In genomic region chr10:119207713-119208552, GRCh38 we compare ENCODE assay signal across 1 cellular context.
TF ChIP-seq lines count a peak whose summit lies in the region.

No MANE protein-coding gene starts in this region.

TF ChIP-seq in HepG2, 621 proteins besides CTCF, POLR2A, EP300 and RAD21 (continued from another document and continues in another):
- TF ChIP-seq, protein P1, sequence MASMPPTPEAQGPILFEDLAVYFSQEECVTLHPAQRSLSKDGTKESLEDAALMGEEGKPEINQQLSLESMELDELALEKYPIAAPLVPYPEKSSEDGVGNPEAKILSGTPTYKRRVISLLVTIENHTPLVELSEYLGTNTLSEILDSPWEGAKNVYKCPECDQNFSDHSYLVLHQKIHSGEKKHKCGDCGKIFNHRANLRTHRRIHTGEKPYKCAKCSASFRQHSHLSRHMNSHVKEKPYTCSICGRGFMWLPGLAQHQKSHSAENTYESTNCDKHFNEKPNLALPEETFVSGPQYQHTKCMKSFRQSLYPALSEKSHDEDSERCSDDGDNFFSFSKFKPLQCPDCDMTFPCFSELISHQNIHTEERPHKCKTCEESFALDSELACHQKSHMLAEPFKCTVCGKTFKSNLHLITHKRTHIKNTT (CRISPR knock-in tag; IDR thresholded peaks at IDR 0.05) = no peak
- TF ChIP-seq PAWR (CRISPR knock-in tag; IDR thresholded peaks at IDR 0.05; ENCODE audit: borderline replicate concordance) = no peak
- TF ChIP-seq ZNF557 (CRISPR knock-in tag; IDR thresholded peaks at IDR 0.05) = no peak
- TF ChIP-seq KLF9 (CRISPR knock-in tag; IDR thresholded peaks at IDR 0.05; ENCODE audit: low read depth) = no peak
- TF ChIP-seq NBN (conservative IDR thresholded peaks at IDR 0.05) = no peak
- TF ChIP-seq, protein P2, sequence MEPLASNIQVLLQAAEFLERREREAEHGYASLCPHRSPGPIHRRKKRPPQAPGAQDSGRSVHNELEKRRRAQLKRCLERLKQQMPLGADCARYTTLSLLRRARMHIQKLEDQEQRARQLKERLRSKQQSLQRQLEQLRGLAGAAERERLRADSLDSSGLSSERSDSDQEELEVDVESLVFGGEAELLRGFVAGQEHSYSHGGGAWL (CRISPR knock-in tag; IDR thresholded peaks at IDR 0.05) = no peak
- TF ChIP-seq SIX4 (CRISPR knock-in tag; IDR thresholded peaks at IDR 0.05) = no peak
- no peak for TF ChIP-seq DR1 (CRISPR knock-in tag; IDR thresholded peaks at IDR 0.05)
- TF ChIP-seq RFX3 (CRISPR knock-in tag; IDR thresholded peaks at IDR 0.05) = no peak
- TF ChIP-seq FOSL1 (CRISPR knock-in tag; IDR thresholded peaks at IDR 0.05; ENCODE audit: borderline replicate concordance) = no peak
- 0 out of 2 replicates have a peak, but pooled peaks have one; percentile 33 for TF ChIP-seq ZNF235 (CRISPR knock-in tag; IDR thresholded peaks at IDR 0.05; ENCODE audit: borderline replicate concordance)
- no peak for TF ChIP-seq ZBTB37 (CRISPR knock-in tag; IDR thresholded peaks at IDR 0.05)
- TF ChIP-seq, protein P3, sequence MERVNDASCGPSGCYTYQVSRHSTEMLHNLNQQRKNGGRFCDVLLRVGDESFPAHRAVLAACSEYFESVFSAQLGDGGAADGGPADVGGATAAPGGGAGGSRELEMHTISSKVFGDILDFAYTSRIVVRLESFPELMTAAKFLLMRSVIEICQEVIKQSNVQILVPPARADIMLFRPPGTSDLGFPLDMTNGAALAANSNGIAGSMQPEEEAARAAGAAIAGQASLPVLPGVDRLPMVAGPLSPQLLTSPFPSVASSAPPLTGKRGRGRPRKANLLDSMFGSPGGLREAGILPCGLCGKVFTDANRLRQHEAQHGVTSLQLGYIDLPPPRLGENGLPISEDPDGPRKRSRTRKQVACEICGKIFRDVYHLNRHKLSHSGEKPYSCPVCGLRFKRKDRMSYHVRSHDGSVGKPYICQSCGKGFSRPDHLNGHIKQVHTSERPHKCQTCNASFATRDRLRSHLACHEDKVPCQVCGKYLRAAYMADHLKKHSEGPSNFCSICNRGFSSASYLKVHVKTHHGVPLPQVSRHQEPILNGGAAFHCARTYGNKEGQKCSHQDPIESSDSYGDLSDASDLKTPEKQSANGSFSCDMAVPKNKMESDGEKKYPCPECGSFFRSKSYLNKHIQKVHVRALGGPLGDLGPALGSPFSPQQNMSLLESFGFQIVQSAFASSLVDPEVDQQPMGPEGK (CRISPR knock-in tag; IDR thresholded peaks at IDR 0.05) = peak; percentile 27
- TF ChIP-seq, protein P4, sequence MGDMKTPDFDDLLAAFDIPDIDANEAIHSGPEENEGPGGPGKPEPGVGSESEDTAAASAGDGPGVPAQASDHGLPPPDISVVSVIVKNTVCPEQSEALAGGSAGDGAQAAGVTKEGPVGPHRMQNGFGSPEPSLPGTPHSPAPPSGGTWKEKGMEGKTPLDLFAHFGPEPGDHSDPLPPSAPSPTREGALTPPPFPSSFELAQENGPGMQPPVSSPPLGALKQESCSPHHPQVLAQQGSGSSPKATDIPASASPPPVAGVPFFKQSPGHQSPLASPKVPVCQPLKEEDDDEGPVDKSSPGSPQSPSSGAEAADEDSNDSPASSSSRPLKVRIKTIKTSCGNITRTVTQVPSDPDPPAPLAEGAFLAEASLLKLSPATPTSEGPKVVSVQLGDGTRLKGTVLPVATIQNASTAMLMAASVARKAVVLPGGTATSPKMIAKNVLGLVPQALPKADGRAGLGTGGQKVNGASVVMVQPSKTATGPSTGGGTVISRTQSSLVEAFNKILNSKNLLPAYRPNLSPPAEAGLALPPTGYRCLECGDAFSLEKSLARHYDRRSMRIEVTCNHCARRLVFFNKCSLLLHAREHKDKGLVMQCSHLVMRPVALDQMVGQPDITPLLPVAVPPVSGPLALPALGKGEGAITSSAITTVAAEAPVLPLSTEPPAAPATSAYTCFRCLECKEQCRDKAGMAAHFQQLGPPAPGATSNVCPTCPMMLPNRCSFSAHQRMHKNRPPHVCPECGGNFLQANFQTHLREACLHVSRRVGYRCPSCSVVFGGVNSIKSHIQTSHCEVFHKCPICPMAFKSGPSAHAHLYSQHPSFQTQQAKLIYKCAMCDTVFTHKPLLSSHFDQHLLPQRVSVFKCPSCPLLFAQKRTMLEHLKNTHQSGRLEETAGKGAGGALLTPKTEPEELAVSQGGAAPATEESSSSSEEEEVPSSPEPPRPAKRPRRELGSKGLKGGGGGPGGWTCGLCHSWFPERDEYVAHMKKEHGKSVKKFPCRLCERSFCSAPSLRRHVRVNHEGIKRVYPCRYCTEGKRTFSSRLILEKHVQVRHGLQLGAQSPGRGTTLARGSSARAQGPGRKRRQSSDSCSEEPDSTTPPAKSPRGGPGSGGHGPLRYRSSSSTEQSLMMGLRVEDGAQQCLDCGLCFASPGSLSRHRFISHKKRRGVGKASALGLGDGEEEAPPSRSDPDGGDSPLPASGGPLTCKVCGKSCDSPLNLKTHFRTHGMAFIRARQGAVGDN (CRISPR knock-in tag; IDR thresholded peaks at IDR 0.05) = peak; percentile 47
- TF ChIP-seq, protein P5, sequence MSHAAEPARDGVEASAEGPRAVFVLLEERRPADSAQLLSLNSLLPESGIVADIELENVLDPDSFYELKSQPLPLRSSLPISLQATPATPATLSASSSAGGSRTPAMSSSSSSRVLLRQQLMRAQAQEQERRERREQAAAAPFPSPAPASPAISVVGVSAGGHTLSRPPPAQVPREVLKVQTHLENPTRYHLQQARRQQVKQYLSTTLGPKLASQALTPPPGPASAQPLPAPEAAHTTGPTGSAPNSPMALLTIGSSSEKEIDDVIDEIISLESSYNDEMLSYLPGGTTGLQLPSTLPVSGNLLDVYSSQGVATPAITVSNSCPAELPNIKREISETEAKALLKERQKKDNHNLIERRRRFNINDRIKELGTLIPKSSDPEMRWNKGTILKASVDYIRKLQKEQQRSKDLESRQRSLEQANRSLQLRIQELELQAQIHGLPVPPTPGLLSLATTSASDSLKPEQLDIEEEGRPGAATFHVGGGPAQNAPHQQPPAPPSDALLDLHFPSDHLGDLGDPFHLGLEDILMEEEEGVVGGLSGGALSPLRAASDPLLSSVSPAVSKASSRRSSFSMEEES (CRISPR knock-in tag; IDR thresholded peaks at IDR 0.05) = no peak
- no peak for TF ChIP-seq ZNF484 (CRISPR knock-in tag; IDR thresholded peaks at IDR 0.05; ENCODE audit: borderline replicate concordance, low read depth)
- no peak for TF ChIP-seq ZBTB7B (CRISPR knock-in tag; IDR thresholded peaks at IDR 0.05)
- TF ChIP-seq KMT2B (CRISPR knock-in tag; IDR thresholded peaks at IDR 0.05) = no peak
- no peak for TF ChIP-seq PRPF4 (IDR thresholded peaks at IDR 0.05; ENCODE audit: low read depth, low read length, poor library complexity, severe bottlenecking)
- TF ChIP-seq MATR3 (CRISPR knock-in tag; IDR thresholded peaks at IDR 0.05) = no peak
- peak; percentile 33 for TF ChIP-seq RBM39 (IDR thresholded peaks at IDR 0.05; ENCODE audit: low read depth, low read length, poor library complexity, severe bottlenecking)
- no peak for TF ChIP-seq ZNF274 (CRISPR knock-in tag; IDR thresholded peaks at IDR 0.05)
- TF ChIP-seq MAFG (CRISPR knock-in tag; IDR thresholded peaks at IDR 0.05) = no peak
- no peak for TF ChIP-seq NCOA5 (CRISPR knock-in tag; IDR thresholded peaks at IDR 0.05)
- TF ChIP-seq, protein P6, sequence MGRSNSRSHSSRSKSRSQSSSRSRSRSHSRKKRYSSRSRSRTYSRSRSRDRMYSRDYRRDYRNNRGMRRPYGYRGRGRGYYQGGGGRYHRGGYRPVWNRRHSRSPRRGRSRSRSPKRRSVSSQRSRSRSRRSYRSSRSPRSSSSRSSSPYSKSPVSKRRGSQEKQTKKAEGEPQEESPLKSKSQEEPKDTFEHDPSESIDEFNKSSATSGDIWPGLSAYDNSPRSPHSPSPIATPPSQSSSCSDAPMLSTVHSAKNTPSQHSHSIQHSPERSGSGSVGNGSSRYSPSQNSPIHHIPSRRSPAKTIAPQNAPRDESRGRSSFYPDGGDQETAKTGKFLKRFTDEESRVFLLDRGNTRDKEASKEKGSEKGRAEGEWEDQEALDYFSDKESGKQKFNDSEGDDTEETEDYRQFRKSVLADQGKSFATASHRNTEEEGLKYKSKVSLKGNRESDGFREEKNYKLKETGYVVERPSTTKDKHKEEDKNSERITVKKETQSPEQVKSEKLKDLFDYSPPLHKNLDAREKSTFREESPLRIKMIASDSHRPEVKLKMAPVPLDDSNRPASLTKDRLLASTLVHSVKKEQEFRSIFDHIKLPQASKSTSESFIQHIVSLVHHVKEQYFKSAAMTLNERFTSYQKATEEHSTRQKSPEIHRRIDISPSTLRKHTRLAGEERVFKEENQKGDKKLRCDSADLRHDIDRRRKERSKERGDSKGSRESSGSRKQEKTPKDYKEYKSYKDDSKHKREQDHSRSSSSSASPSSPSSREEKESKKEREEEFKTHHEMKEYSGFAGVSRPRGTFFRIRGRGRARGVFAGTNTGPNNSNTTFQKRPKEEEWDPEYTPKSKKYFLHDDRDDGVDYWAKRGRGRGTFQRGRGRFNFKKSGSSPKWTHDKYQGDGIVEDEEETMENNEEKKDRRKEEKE (IDR thresholded peaks at IDR 0.05) = no peak
- TF ChIP-seq WIZ (CRISPR knock-in tag; IDR thresholded peaks at IDR 0.05) = no peak
- TF ChIP-seq MLLT10 (CRISPR knock-in tag; IDR thresholded peaks at IDR 0.05) = no peak
- TF ChIP-seq ZNF296 (CRISPR knock-in tag; conservative IDR thresholded peaks at IDR 0.05) = no peak
- TF ChIP-seq, protein P7, sequence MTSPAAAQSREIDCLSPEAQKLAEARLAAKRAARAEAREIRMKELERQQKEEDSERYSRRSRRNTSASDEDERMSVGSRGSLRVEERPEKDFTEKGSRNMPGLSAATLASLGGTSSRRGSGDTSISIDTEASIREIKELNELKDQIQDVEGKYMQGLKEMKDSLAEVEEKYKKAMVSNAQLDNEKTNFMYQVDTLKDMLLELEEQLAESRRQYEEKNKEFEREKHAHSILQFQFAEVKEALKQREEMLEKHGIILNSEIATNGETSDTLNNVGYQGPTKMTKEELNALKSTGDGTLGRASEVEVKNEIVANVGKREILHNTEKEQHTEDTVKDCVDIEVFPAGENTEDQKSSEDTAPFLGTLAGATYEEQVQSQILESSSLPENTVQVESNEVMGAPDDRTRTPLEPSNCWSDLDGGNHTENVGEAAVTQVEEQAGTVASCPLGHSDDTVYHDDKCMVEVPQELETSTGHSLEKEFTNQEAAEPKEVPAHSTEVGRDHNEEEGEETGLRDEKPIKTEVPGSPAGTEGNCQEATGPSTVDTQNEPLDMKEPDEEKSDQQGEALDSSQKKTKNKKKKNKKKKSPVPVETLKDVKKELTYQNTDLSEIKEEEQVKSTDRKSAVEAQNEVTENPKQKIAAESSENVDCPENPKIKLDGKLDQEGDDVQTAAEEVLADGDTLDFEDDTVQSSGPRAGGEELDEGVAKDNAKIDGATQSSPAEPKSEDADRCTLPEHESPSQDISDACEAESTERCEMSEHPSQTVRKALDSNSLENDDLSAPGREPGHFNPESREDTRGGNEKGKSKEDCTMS (CRISPR knock-in tag; conservative IDR thresholded peaks at IDR 0.05) = no peak
- TF ChIP-seq MIXL1 (CRISPR knock-in tag; IDR thresholded peaks at IDR 0.05) = no peak
- TF ChIP-seq ZNF432 (CRISPR knock-in tag; IDR thresholded peaks at IDR 0.05; ENCODE audit: borderline replicate concordance) = no peak
- no peak for TF ChIP-seq ETS1 (CRISPR knock-in tag; IDR thresholded peaks at IDR 0.05)
- TF ChIP-seq ONECUT2 (CRISPR knock-in tag; IDR thresholded peaks at IDR 0.05) = no peak
- 0 out of 2 replicates have a peak, but pooled peaks have one; percentile 43 for TF ChIP-seq HDAC1 (CRISPR knock-in tag; IDR thresholded peaks at IDR 0.05)
- no peak for TF ChIP-seq ZNF234 (CRISPR knock-in tag; conservative IDR thresholded peaks at IDR 0.05)
- no peak for TF ChIP-seq ZNF3 (CRISPR knock-in tag; IDR thresholded peaks at IDR 0.05)
- TF ChIP-seq ZNF891 (CRISPR knock-in tag; IDR thresholded peaks at IDR 0.05) = 0 out of 2 replicates have a peak, but pooled peaks have one; percentile 27
- no peak for TF ChIP-seq ZNF850 (CRISPR knock-in tag; conservative IDR thresholded peaks at IDR 0.05)
- TF ChIP-seq REXO4 (CRISPR knock-in tag; IDR thresholded peaks at IDR 0.05; ENCODE audit: borderline replicate concordance) = no peak
- TF ChIP-seq CEBPG (CRISPR knock-in tag; IDR thresholded peaks at IDR 0.05) = no peak
- TF ChIP-seq ZNF678 (CRISPR knock-in tag; IDR thresholded peaks at IDR 0.05) = no peak
- TF ChIP-seq ZNF691 (CRISPR knock-in tag; IDR thresholded peaks at IDR 0.05; ENCODE audit: borderline replicate concordance, low read depth) = no peak
- no peak for TF ChIP-seq NR1H2 (CRISPR knock-in tag; IDR thresholded peaks at IDR 0.05; ENCODE audit: borderline replicate concordance, low read depth)
- TF ChIP-seq ZNF749 (CRISPR knock-in tag; IDR thresholded peaks at IDR 0.05; ENCODE audit: borderline replicate concordance) = no peak
- TF ChIP-seq HNRNPLL (IDR thresholded peaks at IDR 0.05; ENCODE audit: low read depth, low read length, poor library complexity, severe bottlenecking) = peak; percentile 32
- TF ChIP-seq, protein P8, sequence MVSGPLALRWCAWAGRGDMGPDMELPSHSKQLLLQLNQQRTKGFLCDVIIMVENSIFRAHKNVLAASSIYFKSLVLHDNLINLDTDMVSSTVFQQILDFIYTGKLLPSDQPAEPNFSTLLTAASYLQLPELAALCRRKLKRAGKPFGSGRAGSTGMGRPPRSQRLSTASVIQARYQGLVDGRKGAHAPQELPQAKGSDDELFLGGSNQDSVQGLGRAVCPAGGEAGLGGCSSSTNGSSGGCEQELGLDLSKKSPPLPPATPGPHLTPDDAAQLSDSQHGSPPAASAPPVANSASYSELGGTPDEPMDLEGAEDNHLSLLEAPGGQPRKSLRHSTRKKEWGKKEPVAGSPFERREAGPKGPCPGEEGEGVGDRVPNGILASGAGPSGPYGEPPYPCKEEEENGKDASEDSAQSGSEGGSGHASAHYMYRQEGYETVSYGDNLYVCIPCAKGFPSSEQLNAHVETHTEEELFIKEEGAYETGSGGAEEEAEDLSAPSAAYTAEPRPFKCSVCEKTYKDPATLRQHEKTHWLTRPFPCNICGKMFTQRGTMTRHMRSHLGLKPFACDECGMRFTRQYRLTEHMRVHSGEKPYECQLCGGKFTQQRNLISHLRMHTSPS (CRISPR knock-in tag; IDR thresholded peaks at IDR 0.05; ENCODE audit: low read depth) = no peak
